In the genomic region with DNA sequence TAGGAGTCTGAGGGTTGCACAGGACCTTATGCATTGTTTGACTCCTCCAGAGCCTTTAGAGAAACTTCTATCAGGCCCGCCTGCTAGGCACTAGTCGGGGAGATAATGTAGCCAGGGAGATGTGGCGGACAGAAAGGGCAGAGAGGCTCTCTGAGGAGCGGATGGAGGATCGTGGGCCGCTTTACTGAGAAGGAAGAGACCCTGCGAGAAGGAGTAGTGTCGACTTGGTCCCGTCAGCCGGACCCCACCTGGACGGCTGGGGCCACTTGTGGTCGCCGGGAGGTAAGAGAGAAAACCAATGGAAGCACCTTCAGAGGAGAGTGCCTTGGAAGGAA, we compare ENCODE assay signal across 8 cellular contexts. TPM values are rescaled to one million over a fixed set of nuclear protein-coding genes. Genes with fewer than 3 reads are reported as not detected.
DNase-seq lines count a peak whose midpoint lies in the region; ATAC-seq and TF ChIP-seq lines count a peak whose summit lies in the region.

No MANE protein-coding gene starts in this region.

- H3K27ac Mint-ChIP-seq in endothelial cell (ENCODE audit: unreplicated experiment) (peak overlapping the region; percentile 98), osteocyte (ENCODE audit: unreplicated experiment) (peak overlapping the region; percentile 97)

- TF ChIP-seq CTCF in C4-2B (conservative IDR thresholded peaks at IDR 0.05) = no peak
- no peak for TF ChIP-seq CTCF in endothelial cell (IDR thresholded peaks at IDR 0.05; ENCODE audit: unreplicated experiment)
- TF ChIP-seq CTCF in osteocyte (IDR thresholded peaks at IDR 0.05) = no peak

- H3K27me3 Mint-ChIP-seq in endothelial cell (ENCODE audit: unreplicated experiment) = peaks cover 7% of the 10 kb centered on the region
- no peaks in the 10 kb centered on the region for H3K27me3 Mint-ChIP-seq in osteocyte (ENCODE audit: unreplicated experiment)

- ATAC-seq in GM21528 (IDR thresholded peaks at IDR 0.05; ENCODE audit: low FRiP score, unreplicated experiment) = peak; percentile 21
- no peak for ATAC-seq in GM19397 (IDR thresholded peaks at IDR 0.05; ENCODE audit: unreplicated experiment)

- H3K4me1 Mint-ChIP-seq in endothelial cell (ENCODE audit: unreplicated experiment) (peaks cover 24% of the 10 kb centered on the region), osteocyte (ENCODE audit: unreplicated experiment) (peaks cover 24% of the 10 kb centered on the region)

- peak overlapping the region; percentile 98 for H3K4me3 Mint-ChIP-seq in endothelial cell (ENCODE audit: unreplicated experiment)
- H3K4me3 Mint-ChIP-seq in osteocyte (ENCODE audit: unreplicated experiment) = peak overlapping the region; percentile 96

- DNase-seq in NCI-H128 (lab: John Stamatoyannopoulos, UW; ENCODE audit: unreplicated experiment) (peak; percentile 68), endothelial cell (ENCODE audit: low spot score) (no peak), osteocyte (ENCODE audit: extremely low spot score, unreplicated experiment) (no peak), middle frontal gyrus (ENCODE audit: extremely low spot score, low spot score) (no peak), T1000 (lab: John Stamatoyannopoulos, UW) (no peak)

- H3K27ac ChIP-seq in C4-2B = peak overlapping the region; percentile 87

- H3K9me3 Mint-ChIP-seq in endothelial cell (ENCODE audit: unreplicated experiment) (no peaks in the 10 kb centered on the region), osteocyte (ENCODE audit: unreplicated experiment) (no peaks in the 10 kb centered on the region)

- H3K36me3 Mint-ChIP-seq in endothelial cell (ENCODE audit: low read depth, unreplicated experiment) = peaks cover 3% of the 10 kb centered on the region
- H3K36me3 Mint-ChIP-seq in osteocyte (ENCODE audit: unreplicated experiment) = peaks cover 8% of the 10 kb centered on the region

RNA-seq across cellular contexts. Expression of a gene that starts 0.5 kb away (rescaled TPM):
- 60.8 TPM for total RNA-seq in endothelial cell (ENCODE audit: unreplicated experiment)
- 61.6 and 69.3 TPM in 2 replicates for total RNA-seq in osteocyte

RNA-seq across cellular contexts. Expression of a gene that starts 29.6 kb away (rescaled TPM):
- 0.15 TPM for total RNA-seq in endothelial cell (ENCODE audit: unreplicated experiment)
- 0.35 TPM in 1 of 2 replicates, not detected in the other for total RNA-seq in osteocyte

RNA-seq across cellular contexts. Expression of a gene that starts 37.0 kb away (rescaled TPM):
- total RNA-seq in endothelial cell (ENCODE audit: unreplicated experiment) = 1.9 TPM
- total RNA-seq in osteocyte = 0.30 and 0.50 TPM in 2 replicates

RNA-seq across cellular contexts. Expression of a gene that starts 55.0 kb away (rescaled TPM):
- total RNA-seq in endothelial cell (ENCODE audit: unreplicated experiment) (9.2 TPM), osteocyte (25.6 and 28.9 TPM in 2 replicates)
